1 cellular context compared by ENCODE assay signal in the genomic region with DNA sequence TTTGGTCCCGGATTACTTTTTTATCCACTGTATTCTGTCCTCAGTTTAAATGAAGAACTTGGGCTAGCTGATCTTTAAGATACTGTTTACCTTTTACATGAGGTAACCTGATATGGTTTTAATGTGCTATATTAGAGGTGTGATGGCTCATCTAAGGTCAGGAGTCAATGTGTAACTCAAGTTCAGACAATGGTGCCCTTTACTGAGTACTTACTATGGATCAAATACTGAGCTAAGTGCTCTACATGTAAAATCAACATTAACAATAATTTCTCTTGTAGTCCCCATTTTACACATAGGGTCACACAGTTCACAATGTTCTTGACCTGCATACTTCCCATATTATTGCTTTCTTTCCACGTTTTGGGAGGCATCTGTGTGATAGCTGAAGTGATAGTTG.
TF ChIP-seq lines count a peak whose summit lies in the region.

No MANE protein-coding gene starts in this region.

TF ChIP-seq in HepG2, 621 proteins besides CTCF, POLR2A, EP300 and RAD21 (continued from another document):
- TF ChIP-seq BCL6 (CRISPR knock-in tag; IDR thresholded peaks at IDR 0.05): 0 out of 2 replicates have a peak, but pooled peaks have one; percentile 16
- TF ChIP-seq NR2F2 (IDR thresholded peaks at IDR 0.05; ENCODE audit: borderline replicate concordance, low read depth): peak; percentile 44; the same call in 1 of the 2 replicates
- TF ChIP-seq, protein P1, sequence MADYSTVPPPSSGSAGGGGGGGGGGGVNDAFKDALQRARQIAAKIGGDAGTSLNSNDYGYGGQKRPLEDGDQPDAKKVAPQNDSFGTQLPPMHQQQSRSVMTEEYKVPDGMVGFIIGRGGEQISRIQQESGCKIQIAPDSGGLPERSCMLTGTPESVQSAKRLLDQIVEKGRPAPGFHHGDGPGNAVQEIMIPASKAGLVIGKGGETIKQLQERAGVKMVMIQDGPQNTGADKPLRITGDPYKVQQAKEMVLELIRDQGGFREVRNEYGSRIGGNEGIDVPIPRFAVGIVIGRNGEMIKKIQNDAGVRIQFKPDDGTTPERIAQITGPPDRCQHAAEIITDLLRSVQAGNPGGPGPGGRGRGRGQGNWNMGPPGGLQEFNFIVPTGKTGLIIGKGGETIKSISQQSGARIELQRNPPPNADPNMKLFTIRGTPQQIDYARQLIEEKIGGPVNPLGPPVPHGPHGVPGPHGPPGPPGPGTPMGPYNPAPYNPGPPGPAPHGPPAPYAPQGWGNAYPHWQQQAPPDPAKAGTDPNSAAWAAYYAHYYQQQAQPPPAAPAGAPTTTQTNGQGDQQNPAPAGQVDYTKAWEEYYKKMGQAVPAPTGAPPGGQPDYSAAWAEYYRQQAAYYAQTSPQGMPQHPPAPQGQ (CRISPR knock-in tag; IDR thresholded peaks at IDR 0.05; ENCODE audit: borderline replicate concordance): no peak
- no peak for TF ChIP-seq TBP (CRISPR knock-in tag; IDR thresholded peaks at IDR 0.05)
- peak; percentile 68 for TF ChIP-seq NR2F6 (IDR thresholded peaks at IDR 0.05)
- peak; percentile 42 for TF ChIP-seq NR2F6 (CRISPR knock-in tag; IDR thresholded peaks at IDR 0.05)
- TF ChIP-seq, protein P2, sequence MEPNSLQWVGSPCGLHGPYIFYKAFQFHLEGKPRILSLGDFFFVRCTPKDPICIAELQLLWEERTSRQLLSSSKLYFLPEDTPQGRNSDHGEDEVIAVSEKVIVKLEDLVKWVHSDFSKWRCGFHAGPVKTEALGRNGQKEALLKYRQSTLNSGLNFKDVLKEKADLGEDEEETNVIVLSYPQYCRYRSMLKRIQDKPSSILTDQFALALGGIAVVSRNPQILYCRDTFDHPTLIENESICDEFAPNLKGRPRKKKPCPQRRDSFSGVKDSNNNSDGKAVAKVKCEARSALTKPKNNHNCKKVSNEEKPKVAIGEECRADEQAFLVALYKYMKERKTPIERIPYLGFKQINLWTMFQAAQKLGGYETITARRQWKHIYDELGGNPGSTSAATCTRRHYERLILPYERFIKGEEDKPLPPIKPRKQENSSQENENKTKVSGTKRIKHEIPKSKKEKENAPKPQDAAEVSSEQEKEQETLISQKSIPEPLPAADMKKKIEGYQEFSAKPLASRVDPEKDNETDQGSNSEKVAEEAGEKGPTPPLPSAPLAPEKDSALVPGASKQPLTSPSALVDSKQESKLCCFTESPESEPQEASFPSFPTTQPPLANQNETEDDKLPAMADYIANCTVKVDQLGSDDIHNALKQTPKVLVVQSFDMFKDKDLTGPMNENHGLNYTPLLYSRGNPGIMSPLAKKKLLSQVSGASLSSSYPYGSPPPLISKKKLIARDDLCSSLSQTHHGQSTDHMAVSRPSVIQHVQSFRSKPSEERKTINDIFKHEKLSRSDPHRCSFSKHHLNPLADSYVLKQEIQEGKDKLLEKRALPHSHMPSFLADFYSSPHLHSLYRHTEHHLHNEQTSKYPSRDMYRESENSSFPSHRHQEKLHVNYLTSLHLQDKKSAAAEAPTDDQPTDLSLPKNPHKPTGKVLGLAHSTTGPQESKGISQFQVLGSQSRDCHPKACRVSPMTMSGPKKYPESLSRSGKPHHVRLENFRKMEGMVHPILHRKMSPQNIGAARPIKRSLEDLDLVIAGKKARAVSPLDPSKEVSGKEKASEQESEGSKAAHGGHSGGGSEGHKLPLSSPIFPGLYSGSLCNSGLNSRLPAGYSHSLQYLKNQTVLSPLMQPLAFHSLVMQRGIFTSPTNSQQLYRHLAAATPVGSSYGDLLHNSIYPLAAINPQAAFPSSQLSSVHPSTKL (CRISPR knock-in tag; IDR thresholded peaks at IDR 0.05): 0 out of 2 replicates have a peak, but pooled peaks have one; percentile 50
- TF ChIP-seq SIX1 (CRISPR knock-in tag; IDR thresholded peaks at IDR 0.05; ENCODE audit: borderline replicate concordance): peak; percentile 96
